ENCODE assay signal across 9 cellular contexts in genomic region chr19:17329061-17329767, GRCh38. TPM values are rescaled to one million over a fixed set of nuclear protein-coding genes. Genes with fewer than 3 reads are reported as not detected.
DNase-seq lines count a peak whose midpoint lies in the region; ATAC-seq and TF ChIP-seq lines count a peak whose summit lies in the region.
"Had no signal": no experiment of that assay in that cellular context is flagged by ENCODE, and none has a peak within 500 bp of the region (broad histone marks: within the 10 kb centered on the region; RNA-seq: fewer than 3 reads in every experiment).

No MANE protein-coding gene starts in this region.

- peak overlapping the region; percentile 71 for H3K4me3 Mint-ChIP-seq in stimulated activated naive CD8-positive, alpha-beta T cell treated with anti-CD3 and anti-CD28 coated beads, Interleukin-15, amount 100 ng/mL, for 72 hours
- H3K4me3 Mint-ChIP-seq in type B pancreatic cell, result no peak overlapping the region

- peak; percentile 32 for ATAC-seq in stimulated activated naive CD8-positive, alpha-beta T cell treated with anti-CD3 and anti-CD28 coated beads, Interleukin-15, amount 100 ng/mL, for 72 hours

- H3K27me3 Mint-ChIP-seq in stimulated activated naive CD8-positive, alpha-beta T cell treated with anti-CD3 and anti-CD28 coated beads, Interleukin-15, amount 100 ng/mL, for 72 hours, result peaks cover 13% of the 10 kb centered on the region
- peaks cover 10% of the 10 kb centered on the region for H3K27me3 Mint-ChIP-seq in type B pancreatic cell

- peaks cover 9% of the 10 kb centered on the region for H3K36me3 Mint-ChIP-seq in type B pancreatic cell

- TF ChIP-seq CTCF in type B pancreatic cell (conservative IDR thresholded peaks at IDR 0.05), result no peak

- peak; percentile 15 for DNase-seq in activated T-cell treated with anti-CD3 and anti-CD28 coated beads for 48 hours (ENCODE audit: low read depth)
- no peak for DNase-seq in activated T-cell treated with anti-CD3 and anti-CD28 coated beads for 4 hours
- DNase-seq in activated naive CD4-positive, alpha-beta T cell treated with Interleukin-2 at 50 U/mL for 16 hours, result peak; percentile 38
- DNase-seq in stimulated activated naive CD8-positive, alpha-beta T cell treated with anti-CD3 and anti-CD28 coated beads, Interleukin-15, amount 100 ng/mL, for 72 hours, result no peak
- DNase-seq in kidney tubule cell (ENCODE audit: low spot score), result no peak
- no peak for DNase-seq in type B pancreatic cell (ENCODE audit: extremely low spot score, unreplicated experiment)
- DNase-seq in NCI-H524 treated with DMSO at 0.1 percent for 48 hours (lab: John Stamatoyannopoulos, UW), result no peak
- DNase-seq: NCI-H748 treated with DMSO at 0.1 percent for 48 hours had no signal

- peak overlapping the region; percentile 31 for H3K4me3 ChIP-seq in iPS-18c (ENCODE audit: insufficient read depth, low read depth, low read length)

- peak overlapping the region in 1 of 2 donors; percentile 68 for H3K27ac Mint-ChIP-seq in stimulated activated naive CD8-positive, alpha-beta T cell treated with anti-CD3 and anti-CD28 coated beads, Interleukin-15, amount 100 ng/mL, for 72 hours
- no peak overlapping the region for H3K27ac Mint-ChIP-seq in type B pancreatic cell

- H3K9me3 Mint-ChIP-seq in stimulated activated naive CD8-positive, alpha-beta T cell treated with anti-CD3 and anti-CD28 coated beads, Interleukin-15, amount 100 ng/mL, for 72 hours, result no peaks in the 10 kb centered on the region
- H3K9me3 Mint-ChIP-seq in type B pancreatic cell, result no peaks in the 10 kb centered on the region

- H3K9me3 ChIP-seq in iPS-18c (ENCODE audit: control insufficient read depth, insufficient read depth, low read length), result peaks cover 5% of the 10 kb centered on the region

- peaks cover 53% of the 10 kb centered on the region for H3K4me1 Mint-ChIP-seq in stimulated activated naive CD8-positive, alpha-beta T cell treated with anti-CD3 and anti-CD28 coated beads, Interleukin-15, amount 100 ng/mL, for 72 hours
- peaks cover 9% of the 10 kb centered on the region for H3K4me1 Mint-ChIP-seq in type B pancreatic cell (ENCODE audit: unreplicated experiment)

RNA-seq across cellular contexts. Expression of gene ANO8, which starts 5.4 kb away (rescaled TPM):
- 38.4 and 51.3 TPM in 2 replicates for total RNA-seq in type B pancreatic cell (ENCODE audit: low replicate concordance)

RNA-seq across cellular contexts. Expression of gene GTPBP3, which starts 8.1 kb away (rescaled TPM):
- 40.0 and 48.4 TPM in 2 replicates for total RNA-seq in type B pancreatic cell (ENCODE audit: low replicate concordance)

RNA-seq across cellular contexts. Expression of gene DDA1, which starts 19.9 kb away (rescaled TPM):
- 38.7 and 46.0 TPM in 2 replicates for total RNA-seq in type B pancreatic cell (ENCODE audit: low replicate concordance)

RNA-seq across cellular contexts. Expression of gene MRPL34, which starts 23.5 kb away (rescaled TPM):
- total RNA-seq in type B pancreatic cell (ENCODE audit: low replicate concordance), result 79.2 and 111 TPM in 2 replicates

RNA-seq across cellular contexts. Expression of gene ABHD8, which starts 26.0 kb away (rescaled TPM):
- total RNA-seq in type B pancreatic cell (ENCODE audit: low replicate concordance), result 11.6 and 14.3 TPM in 2 replicates

Comparison
In these comparisons a context has a peak if more than half of its experiments do, and no peak if none do; other contexts are left out.
1. DNase-seq: peak in activated T-cell treated with anti-CD3 and anti-CD28 coated beads for 48 hours (single experiment) and activated naive CD4-positive, alpha-beta T cell treated with Interleukin-2 at 50 U/mL for 16 hours (single experiment); none in activated T-cell treated with anti-CD3 and anti-CD28 coated beads for 4 hours (single experiment), stimulated activated naive CD8-positive, alpha-beta T cell treated with anti-CD3 and anti-CD28 coated beads, Interleukin-15, amount 100 ng/mL, for 72 hours (0 of 2), kidney tubule cell (single experiment), type B pancreatic cell (single experiment) and NCI-H524 treated with DMSO at 0.1 percent for 48 hours (single experiment).